ENCODE assay signal across 1 cellular context in the genomic region with DNA sequence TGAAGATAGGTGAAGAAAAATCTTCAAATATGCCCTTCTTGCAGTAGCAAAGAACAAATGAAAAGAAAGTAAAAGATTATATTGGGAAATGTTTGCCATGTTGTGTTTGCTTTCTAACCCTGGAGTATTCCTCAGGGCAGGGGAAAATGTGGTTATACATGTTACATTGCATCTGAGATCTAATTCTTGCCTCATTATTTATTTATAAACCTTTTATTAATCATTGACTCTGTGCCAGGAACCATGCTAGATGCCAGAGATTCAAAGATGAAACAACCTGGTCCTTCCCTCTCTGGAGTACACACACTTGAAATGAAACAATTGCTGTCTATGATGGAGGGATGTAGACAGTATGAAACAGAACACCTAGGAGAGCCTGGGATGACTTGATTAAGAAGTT.
TF ChIP-seq lines count a peak whose summit lies in the region.

No MANE protein-coding gene starts in this region.

TF ChIP-seq in GM23338, 12 proteins besides CTCF, POLR2A, EP300 and RAD21 (continued from another document):
- TF ChIP-seq, protein P1, sequence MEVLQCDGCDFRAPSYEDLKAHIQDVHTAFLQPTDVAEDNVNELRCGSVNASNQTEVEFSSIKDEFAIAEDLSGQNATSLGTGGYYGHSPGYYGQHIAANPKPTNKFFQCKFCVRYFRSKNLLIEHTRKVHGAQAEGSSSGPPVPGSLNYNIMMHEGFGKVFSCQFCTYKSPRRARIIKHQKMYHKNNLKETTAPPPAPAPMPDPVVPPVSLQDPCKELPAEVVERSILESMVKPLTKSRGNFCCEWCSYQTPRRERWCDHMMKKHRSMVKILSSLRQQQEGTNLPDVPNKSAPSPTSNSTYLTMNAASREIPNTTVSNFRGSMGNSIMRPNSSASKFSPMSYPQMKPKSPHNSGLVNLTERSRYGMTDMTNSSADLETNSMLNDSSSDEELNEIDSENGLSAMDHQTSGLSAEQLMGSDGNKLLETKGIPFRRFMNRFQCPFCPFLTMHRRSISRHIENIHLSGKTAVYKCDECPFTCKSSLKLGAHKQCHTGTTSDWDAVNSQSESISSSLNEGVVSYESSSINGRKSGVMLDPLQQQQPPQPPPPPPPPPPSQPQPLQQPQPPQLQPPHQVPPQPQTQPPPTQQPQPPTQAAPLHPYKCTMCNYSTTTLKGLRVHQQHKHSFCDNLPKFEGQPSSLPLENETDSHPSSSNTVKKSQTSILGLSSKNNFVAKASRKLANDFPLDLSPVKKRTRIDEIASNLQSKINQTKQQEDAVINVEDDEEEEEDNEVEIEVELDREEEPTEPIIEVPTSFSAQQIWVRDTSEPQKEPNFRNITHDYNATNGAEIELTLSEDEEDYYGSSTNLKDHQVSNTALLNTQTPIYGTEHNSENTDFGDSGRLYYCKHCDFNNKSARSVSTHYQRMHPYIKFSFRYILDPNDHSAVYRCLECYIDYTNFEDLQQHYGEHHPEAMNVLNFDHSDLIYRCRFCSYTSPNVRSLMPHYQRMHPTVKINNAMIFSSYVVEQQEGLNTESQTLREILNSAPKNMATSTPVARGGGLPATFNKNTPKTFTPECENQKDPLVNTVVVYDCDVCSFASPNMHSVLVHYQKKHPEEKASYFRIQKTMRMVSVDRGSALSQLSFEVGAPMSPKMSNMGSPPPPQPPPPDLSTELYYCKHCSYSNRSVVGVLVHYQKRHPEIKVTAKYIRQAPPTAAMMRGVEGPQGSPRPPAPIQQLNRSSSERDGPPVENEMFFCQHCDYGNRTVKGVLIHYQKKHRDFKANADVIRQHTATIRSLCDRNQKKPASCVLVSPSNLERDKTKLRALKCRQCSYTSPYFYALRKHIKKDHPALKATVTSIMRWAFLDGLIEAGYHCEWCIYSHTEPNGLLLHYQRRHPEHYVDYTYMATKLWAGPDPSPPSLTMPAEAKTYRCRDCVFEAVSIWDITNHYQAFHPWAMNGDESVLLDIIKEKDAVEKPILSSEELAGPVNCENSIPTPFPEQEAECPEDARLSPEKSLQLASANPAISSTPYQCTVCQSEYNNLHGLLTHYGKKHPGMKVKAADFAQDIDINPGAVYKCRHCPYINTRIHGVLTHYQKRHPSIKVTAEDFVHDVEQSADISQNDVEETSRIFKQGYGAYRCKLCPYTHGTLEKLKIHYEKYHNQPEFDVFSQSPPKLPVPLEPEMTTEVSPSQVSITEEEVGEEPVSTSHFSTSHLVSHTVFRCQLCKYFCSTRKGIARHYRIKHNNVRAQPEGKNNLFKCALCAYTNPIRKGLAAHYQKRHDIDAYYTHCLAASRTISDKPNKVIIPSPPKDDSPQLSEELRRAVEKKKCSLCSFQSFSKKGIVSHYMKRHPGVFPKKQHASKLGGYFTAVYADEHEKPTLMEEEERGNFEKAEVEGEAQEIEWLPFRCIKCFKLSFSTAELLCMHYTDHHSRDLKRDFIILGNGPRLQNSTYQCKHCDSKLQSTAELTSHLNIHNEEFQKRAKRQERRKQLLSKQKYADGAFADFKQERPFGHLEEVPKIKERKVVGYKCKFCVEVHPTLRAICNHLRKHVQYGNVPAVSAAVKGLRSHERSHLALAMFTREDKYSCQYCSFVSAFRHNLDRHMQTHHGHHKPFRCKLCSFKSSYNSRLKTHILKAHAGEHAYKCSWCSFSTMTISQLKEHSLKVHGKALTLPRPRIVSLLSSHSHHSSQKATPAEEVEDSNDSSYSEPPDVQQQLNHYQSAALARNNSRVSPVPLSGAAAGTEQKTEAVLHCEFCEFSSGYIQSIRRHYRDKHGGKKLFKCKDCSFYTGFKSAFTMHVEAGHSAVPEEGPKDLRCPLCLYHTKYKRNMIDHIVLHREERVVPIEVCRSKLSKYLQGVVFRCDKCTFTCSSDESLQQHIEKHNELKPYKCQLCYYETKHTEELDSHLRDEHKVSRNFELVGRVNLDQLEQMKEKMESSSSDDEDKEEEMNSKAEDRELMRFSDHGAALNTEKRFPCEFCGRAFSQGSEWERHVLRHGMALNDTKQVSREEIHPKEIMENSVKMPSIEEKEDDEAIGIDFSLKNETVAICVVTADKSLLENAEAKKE (CRISPR knock-in tag; IDR thresholded peaks at IDR 0.05) = no peak
- TF ChIP-seq NANOG (IDR thresholded peaks at IDR 0.05; ENCODE audit: borderline replicate concordance) (no peak), STAT1 (IDR thresholded peaks at IDR 0.05; ENCODE audit: unreplicated experiment) (no peak), POLR2AphosphoS5 (IDR thresholded peaks at IDR 0.05; ENCODE audit: low read depth) (no peak)
